2 cellular contexts compared by ENCODE assay signal in the genomic region with DNA sequence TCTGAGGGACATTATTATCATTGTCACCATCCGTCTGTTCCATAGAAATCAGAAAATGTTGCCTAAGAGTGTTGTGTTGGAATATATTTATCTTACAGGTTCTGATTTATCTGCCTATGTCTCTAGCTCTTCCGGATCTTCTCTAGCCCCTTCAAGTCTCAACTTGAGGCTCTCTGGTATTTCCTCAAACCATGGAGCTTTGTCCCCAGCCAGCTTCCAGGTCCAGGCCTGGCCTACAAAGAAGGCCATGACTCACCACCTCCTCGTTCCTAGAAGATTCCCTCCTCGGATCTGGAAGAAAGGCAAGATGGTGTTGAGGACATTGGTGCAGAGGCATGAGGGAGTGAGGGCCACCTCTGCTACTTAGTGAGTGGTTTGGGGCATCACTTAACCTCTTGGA.
TF ChIP-seq lines count a peak whose summit lies in the region.

No MANE protein-coding gene starts in this region.

TF ChIP-seq in IMR-90, 13 proteins besides CTCF, POLR2A, EP300 and RAD21 (continued from another document):
- TF ChIP-seq, protein P1, sequence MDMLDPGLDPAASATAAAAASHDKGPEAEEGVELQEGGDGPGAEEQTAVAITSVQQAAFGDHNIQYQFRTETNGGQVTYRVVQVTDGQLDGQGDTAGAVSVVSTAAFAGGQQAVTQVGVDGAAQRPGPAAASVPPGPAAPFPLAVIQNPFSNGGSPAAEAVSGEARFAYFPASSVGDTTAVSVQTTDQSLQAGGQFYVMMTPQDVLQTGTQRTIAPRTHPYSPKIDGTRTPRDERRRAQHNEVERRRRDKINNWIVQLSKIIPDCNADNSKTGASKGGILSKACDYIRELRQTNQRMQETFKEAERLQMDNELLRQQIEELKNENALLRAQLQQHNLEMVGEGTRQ (IDR thresholded peaks at IDR 0.05; ENCODE audit: low read depth, low read length) = no peak
- TF ChIP-seq SMC3 (IDR thresholded peaks at IDR 0.05; ENCODE audit: low read depth, low read length) = no peak

TF ChIP-seq in K562, 482 proteins besides CTCF, POLR2A, EP300 and RAD21 (continued from another document):
- TF ChIP-seq, protein P2, sequence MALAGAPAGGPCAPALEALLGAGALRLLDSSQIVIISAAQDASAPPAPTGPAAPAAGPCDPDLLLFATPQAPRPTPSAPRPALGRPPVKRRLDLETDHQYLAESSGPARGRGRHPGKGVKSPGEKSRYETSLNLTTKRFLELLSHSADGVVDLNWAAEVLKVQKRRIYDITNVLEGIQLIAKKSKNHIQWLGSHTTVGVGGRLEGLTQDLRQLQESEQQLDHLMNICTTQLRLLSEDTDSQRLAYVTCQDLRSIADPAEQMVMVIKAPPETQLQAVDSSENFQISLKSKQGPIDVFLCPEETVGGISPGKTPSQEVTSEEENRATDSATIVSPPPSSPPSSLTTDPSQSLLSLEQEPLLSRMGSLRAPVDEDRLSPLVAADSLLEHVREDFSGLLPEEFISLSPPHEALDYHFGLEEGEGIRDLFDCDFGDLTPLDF (CRISPR knock-in tag; IDR thresholded peaks at IDR 0.05) = no peak
- TF ChIP-seq NR2C2 (CRISPR knock-in tag; IDR thresholded peaks at IDR 0.05) (no peak), NR2C2 (tag; IDR thresholded peaks at IDR 0.05) (no peak), ZNF143 (CRISPR knock-in tag; IDR thresholded peaks at IDR 0.05) (no peak), ZNF584 (CRISPR knock-in tag; IDR thresholded peaks at IDR 0.05; ENCODE audit: low read depth) (no peak), ZNF561 (CRISPR knock-in tag; conservative IDR thresholded peaks at IDR 0.05) (no peak), ZFP1 (CRISPR knock-in tag; IDR thresholded peaks at IDR 0.05) (no peak), ZFP36 (IDR thresholded peaks at IDR 0.05; ENCODE audit: low read depth, low read length, partially characterized antibody) (no peak), SAFB2 (IDR thresholded peaks at IDR 0.05; ENCODE audit: borderline replicate concordance, low read depth, low read length, severe bottlenecking) (no peak), KAT8 (IDR thresholded peaks at IDR 0.05; ENCODE audit: low read depth) (no peak), RBM14 (IDR thresholded peaks at IDR 0.05; ENCODE audit: borderline replicate concordance, insufficient read depth, low read depth, low read length) (no peak), XRCC3 (IDR thresholded peaks at IDR 0.05) (no peak), VEZF1 (CRISPR knock-in tag; IDR thresholded peaks at IDR 0.05) (no peak), ARID3A (IDR thresholded peaks at IDR 0.05; ENCODE audit: borderline replicate concordance, low read depth, low read length) (no peak)
- TF ChIP-seq, protein P3, sequence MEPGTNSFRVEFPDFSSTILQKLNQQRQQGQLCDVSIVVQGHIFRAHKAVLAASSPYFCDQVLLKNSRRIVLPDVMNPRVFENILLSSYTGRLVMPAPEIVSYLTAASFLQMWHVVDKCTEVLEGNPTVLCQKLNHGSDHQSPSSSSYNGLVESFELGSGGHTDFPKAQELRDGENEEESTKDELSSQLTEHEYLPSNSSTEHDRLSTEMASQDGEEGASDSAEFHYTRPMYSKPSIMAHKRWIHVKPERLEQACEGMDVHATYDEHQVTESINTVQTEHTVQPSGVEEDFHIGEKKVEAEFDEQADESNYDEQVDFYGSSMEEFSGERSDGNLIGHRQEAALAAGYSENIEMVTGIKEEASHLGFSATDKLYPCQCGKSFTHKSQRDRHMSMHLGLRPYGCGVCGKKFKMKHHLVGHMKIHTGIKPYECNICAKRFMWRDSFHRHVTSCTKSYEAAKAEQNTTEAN (CRISPR knock-in tag; IDR thresholded peaks at IDR 0.05) = no peak
